ENCODE assay signal across 8 cellular contexts in the genomic region with DNA sequence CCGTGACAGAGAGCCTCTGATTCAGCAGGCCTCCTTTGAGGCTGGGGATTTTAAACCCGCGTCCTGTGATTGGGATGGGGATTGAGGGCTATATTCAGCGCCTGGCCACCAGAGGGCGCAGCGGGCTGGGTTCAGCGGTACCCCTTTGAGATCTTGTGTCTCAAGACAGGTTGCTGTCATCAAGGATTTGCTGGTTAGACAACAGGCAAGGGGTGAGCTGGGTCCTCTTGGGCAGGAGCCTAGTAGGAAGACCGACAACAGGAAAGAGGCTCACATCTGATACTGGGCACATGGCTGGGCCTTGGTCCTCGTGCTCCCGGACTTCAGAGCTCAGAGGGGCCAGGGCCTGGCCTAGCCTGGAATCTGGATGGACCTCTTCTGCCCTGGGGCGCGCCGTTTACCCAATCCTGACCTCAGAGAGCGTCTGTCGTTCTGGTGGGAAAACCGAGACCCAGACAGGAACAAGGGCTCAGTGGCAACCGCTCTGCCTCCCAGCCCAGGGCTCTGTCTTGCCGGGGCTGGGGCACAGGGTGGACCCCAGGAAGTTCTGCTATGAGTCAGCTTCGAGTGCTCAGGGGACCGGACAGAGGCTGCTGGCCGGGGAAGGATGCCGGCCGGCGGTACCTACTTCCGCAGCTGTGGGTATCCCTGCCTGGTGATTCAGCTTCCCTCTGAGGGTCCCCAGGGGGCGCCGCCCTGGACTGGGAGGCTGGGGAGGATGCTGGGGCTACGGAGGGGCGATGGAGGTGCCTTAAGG. TPM values are rescaled to one million over a fixed set of nuclear protein-coding genes. Genes with fewer than 3 reads are reported as not detected.
DNase-seq lines count a peak whose midpoint lies in the region; ATAC-seq and TF ChIP-seq lines count a peak whose summit lies in the region.

No MANE protein-coding gene starts in this region.

- no peaks in the 10 kb centered on the region for H4K20me1 ChIP-seq in neural cell (ENCODE audit: insufficient read depth)

- ATAC-seq in GM21825 (IDR thresholded peaks at IDR 0.05; ENCODE audit: unreplicated experiment) = peak; percentile 56
- peak; percentile 75 for ATAC-seq in RWPE2 (ENCODE audit: low read depth)

- peak; percentile 89 for TF ChIP-seq RAD21 in neural cell (conservative IDR thresholded peaks at IDR 0.05)

- no peak for TF ChIP-seq EP300 in neural cell (conservative IDR thresholded peaks at IDR 0.05; ENCODE audit: poor library complexity, severe bottlenecking)

- TF ChIP-seq CTCF in LNCAP (IDR thresholded peaks at IDR 0.05) = peak; percentile 91
- TF ChIP-seq CTCF in RWPE2 (IDR thresholded peaks at IDR 0.05; ENCODE audit: poor library complexity, severe bottlenecking) = peak; percentile 95
- peak; percentile 91 for TF ChIP-seq CTCF in fibroblast of villous mesenchyme (IDR thresholded peaks at IDR 0.05; ENCODE audit: insufficient read depth, low read depth, low read length)
- TF ChIP-seq CTCF in neural cell (IDR thresholded peaks at IDR 0.05; ENCODE audit: poor library complexity, severe bottlenecking) = peak; percentile 93

- peak overlapping the region; percentile 87 for H3K4me3 Mint-ChIP-seq in stimulated activated naive CD8-positive, alpha-beta T cell treated with anti-CD3 and anti-CD28 coated beads, Interleukin-15, Interleukin-2, amounts not matched to agents 100 ng/mL and 50 ng/mL, for 24 hours

- no peaks in the 10 kb centered on the region for H3K9me3 ChIP-seq in RWPE2 (ENCODE audit: severe bottlenecking)
- H3K9me3 ChIP-seq in neural cell (ENCODE audit: low read length) = no peaks in the 10 kb centered on the region

- H3K27ac ChIP-seq in RWPE2 (ENCODE audit: poor library complexity, severe bottlenecking) (peak overlapping the region; percentile 79), neural cell (ENCODE audit: low read length) (no peak overlapping the region)

- no peaks in the 10 kb centered on the region for H3F3A ChIP-seq in neural cell (ENCODE audit: insufficient read depth, low read length, poor library complexity, severe bottlenecking)

- no peaks in the 10 kb centered on the region for H3K27me3 Mint-ChIP-seq in stimulated activated naive CD8-positive, alpha-beta T cell treated with anti-CD3 and anti-CD28 coated beads, Interleukin-15, Interleukin-2, amounts not matched to agents 100 ng/mL and 50 ng/mL, for 24 hours

- H3K36me3 ChIP-seq in RWPE2 (ENCODE audit: low read depth) (no peaks in the 10 kb centered on the region), neural cell (ENCODE audit: insufficient read depth, low read length) (no peaks in the 10 kb centered on the region)

- H3K27me3 ChIP-seq in RWPE2 (ENCODE audit: insufficient read depth, poor library complexity, severe bottlenecking) (no peaks in the 10 kb centered on the region), neural cell (ENCODE audit: insufficient read depth, low read depth, low read length) (no peaks in the 10 kb centered on the region)

- no peaks in the 10 kb centered on the region for H3K79me2 ChIP-seq in neural cell (replicated peaks; ENCODE audit: insufficient read depth, low read length)

- H3K4me2 ChIP-seq in neural cell (ENCODE audit: low read length) = no peak overlapping the region

- peaks cover 30% of the 10 kb centered on the region for H3K4me1 Mint-ChIP-seq in stimulated activated naive CD8-positive, alpha-beta T cell treated with anti-CD3 and anti-CD28 coated beads, Interleukin-15, Interleukin-2, amounts not matched to agents 100 ng/mL and 50 ng/mL, for 24 hours (ENCODE audit: low read depth)

- peak overlapping the region; percentile 44 for H3K4me3 ChIP-seq in RWPE2 (ENCODE audit: severe bottlenecking)
- H3K4me3 ChIP-seq in fibroblast of villous mesenchyme (ENCODE audit: low read depth, low read length) = peak overlapping the region; percentile 47
- H3K4me3 ChIP-seq in neural cell (ENCODE audit: low read length) = peak overlapping the region; percentile 73

- no peaks in the 10 kb centered on the region for H3K9me2 ChIP-seq in neural cell (ENCODE audit: insufficient read depth, low read length)

- peaks cover 6% of the 10 kb centered on the region for H3K4me1 ChIP-seq in RWPE2 (ENCODE audit: insufficient read depth, poor library complexity, severe bottlenecking)

- peak overlapping the region; percentile 63 for H3K9ac ChIP-seq in neural cell (ENCODE audit: low read length)

- peaks cover 7% of the 10 kb centered on the region for H3K36me3 Mint-ChIP-seq in stimulated activated naive CD8-positive, alpha-beta T cell treated with anti-CD3 and anti-CD28 coated beads, Interleukin-15, Interleukin-2, amounts not matched to agents 100 ng/mL and 50 ng/mL, for 24 hours (ENCODE audit: low read depth)

- no peaks in the 10 kb centered on the region for H3K9me3 Mint-ChIP-seq in stimulated activated naive CD8-positive, alpha-beta T cell treated with anti-CD3 and anti-CD28 coated beads, Interleukin-15, Interleukin-2, amounts not matched to agents 100 ng/mL and 50 ng/mL, for 24 hours

- peak overlapping the region; percentile 85 for H3K27ac Mint-ChIP-seq in stimulated activated naive CD8-positive, alpha-beta T cell treated with anti-CD3 and anti-CD28 coated beads, Interleukin-15, Interleukin-2, amounts not matched to agents 100 ng/mL and 50 ng/mL, for 24 hours

- DNase-seq in EH (ENCODE audit: low read depth) (peak; percentile 87), RWPE2 (ENCODE audit: low spot score) (peak; percentile 80), fibroblast of villous mesenchyme (ENCODE audit: low read depth) (peak; percentile 85)
- DNase-seq in activated effector memory CD4-positive, alpha-beta T cell treated with Interleukin-2 at 50 U/mL for 16 hours = peak; percentile 79

- H2AFZ ChIP-seq in neural cell (ENCODE audit: low read depth, low read length) = no peak overlapping the region

TF ChIP-seq in neural cell, 6 proteins besides CTCF, POLR2A, EP300 and RAD21:
- TF ChIP-seq, protein P1, sequence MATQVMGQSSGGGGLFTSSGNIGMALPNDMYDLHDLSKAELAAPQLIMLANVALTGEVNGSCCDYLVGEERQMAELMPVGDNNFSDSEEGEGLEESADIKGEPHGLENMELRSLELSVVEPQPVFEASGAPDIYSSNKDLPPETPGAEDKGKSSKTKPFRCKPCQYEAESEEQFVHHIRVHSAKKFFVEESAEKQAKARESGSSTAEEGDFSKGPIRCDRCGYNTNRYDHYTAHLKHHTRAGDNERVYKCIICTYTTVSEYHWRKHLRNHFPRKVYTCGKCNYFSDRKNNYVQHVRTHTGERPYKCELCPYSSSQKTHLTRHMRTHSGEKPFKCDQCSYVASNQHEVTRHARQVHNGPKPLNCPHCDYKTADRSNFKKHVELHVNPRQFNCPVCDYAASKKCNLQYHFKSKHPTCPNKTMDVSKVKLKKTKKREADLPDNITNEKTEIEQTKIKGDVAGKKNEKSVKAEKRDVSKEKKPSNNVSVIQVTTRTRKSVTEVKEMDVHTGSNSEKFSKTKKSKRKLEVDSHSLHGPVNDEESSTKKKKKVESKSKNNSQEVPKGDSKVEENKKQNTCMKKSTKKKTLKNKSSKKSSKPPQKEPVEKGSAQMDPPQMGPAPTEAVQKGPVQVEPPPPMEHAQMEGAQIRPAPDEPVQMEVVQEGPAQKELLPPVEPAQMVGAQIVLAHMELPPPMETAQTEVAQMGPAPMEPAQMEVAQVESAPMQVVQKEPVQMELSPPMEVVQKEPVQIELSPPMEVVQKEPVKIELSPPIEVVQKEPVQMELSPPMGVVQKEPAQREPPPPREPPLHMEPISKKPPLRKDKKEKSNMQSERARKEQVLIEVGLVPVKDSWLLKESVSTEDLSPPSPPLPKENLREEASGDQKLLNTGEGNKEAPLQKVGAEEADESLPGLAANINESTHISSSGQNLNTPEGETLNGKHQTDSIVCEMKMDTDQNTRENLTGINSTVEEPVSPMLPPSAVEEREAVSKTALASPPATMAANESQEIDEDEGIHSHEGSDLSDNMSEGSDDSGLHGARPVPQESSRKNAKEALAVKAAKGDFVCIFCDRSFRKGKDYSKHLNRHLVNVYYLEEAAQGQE (IDR thresholded peaks at IDR 0.05; ENCODE audit: borderline replicate concordance) = no peak
- TF ChIP-seq MXI1 (conservative IDR thresholded peaks at IDR 0.05; ENCODE audit: poor library complexity, severe bottlenecking) (peak; percentile 21), TAF1 (IDR thresholded peaks at IDR 0.05; ENCODE audit: low read depth) (no peak), EZH2 (IDR thresholded peaks at IDR 0.05; ENCODE audit: borderline replicate concordance, insufficient read depth, low read length, poor library complexity, severe bottlenecking) (no peak), POLR2AphosphoS5 (IDR thresholded peaks at IDR 0.05) (no peak), SMC3 (conservative IDR thresholded peaks at IDR 0.05; ENCODE audit: poor library complexity) (peak; percentile 93)

RNA-seq across cellular contexts. Expression of a gene that starts 0.9 kb away (rescaled TPM):
- total RNA-seq in fibroblast of villous mesenchyme = 8.2 and 9.3 TPM in 2 replicates
- polyA plus RNA-seq in neural cell = 5.5 and 7.6 TPM in 2 replicates
- 6.1 and 7.5 TPM in 2 replicates for polyA minus RNA-seq in neural cell

RNA-seq across cellular contexts. Expression of a gene that starts 27.7 kb away (rescaled TPM):
- total RNA-seq in fibroblast of villous mesenchyme = 3.9 and 7.4 TPM in 2 replicates
- polyA plus RNA-seq in neural cell = 13.0 and 17.5 TPM in 2 replicates
- polyA minus RNA-seq in neural cell = 13.6 and 13.8 TPM in 2 replicates

RNA-seq across cellular contexts. Expression of a gene that starts 33.0 kb away (rescaled TPM):
- total RNA-seq in fibroblast of villous mesenchyme = 5.5 and 10.4 TPM in 2 replicates
- polyA plus RNA-seq in neural cell = 18.6 and 22.2 TPM in 2 replicates
- polyA minus RNA-seq in neural cell = 38.2 and 41.7 TPM in 2 replicates

RNA-seq across cellular contexts. Expression of a gene that starts 42.9 kb away (rescaled TPM):
- 51.4 and 57.3 TPM in 2 replicates for total RNA-seq in fibroblast of villous mesenchyme
- 44.1 and 46.6 TPM in 2 replicates for polyA plus RNA-seq in neural cell
- polyA minus RNA-seq in neural cell = 38.5 and 44.8 TPM in 2 replicates
